In genomic region chr1:52727114-52727586, GRCh38 we compare ENCODE assay signal across 1 cellular context.
TF ChIP-seq lines count a peak whose summit lies in the region.

No MANE protein-coding gene starts in this region.

TF ChIP-seq in IMR-90, 13 proteins besides CTCF, POLR2A, EP300 and RAD21:
- TF ChIP-seq RCOR1 (IDR thresholded peaks at IDR 0.05; ENCODE audit: insufficient replicate concordance, low read length) (no peak), CEBPB (IDR thresholded peaks at IDR 0.05; ENCODE audit: low read depth, low read length) (peak; percentile 24; the same call in 1 of the 2 replicates)
